In the genomic region with DNA sequence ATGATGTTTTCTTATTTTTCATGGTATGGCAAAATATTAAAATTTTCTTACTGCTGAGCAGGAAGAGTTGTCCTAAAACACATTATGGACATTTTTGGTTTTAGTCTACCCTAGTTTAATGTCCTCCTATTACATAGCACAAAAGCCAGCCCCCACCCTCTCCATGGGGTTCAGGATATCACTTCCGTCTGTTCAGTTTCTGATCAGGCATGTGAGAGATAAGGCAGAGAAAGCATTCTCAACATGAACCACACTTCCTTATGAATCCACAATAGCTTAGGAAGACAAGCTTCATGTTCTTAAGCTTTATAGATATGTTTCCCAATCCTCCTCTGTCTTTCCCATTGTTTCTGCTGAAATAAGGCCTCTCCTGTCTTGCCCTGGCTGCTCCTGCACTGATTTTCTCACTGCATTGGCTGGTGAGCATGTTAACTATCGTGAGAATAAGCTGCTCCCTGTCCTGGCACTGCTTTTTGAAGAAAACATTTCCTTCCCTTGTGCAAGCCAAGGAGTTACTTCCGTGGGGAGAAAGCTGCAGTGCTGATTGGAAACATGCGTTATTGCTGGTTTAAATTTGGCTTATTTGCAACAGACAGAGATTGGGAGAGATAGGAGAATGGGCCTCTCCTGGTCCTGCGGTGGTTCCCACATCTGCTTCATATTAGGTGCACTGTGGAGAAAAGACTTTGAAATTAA, we compare ENCODE assay signal across 15 cellular contexts.
DNase-seq lines count a peak whose midpoint lies in the region; ATAC-seq and TF ChIP-seq lines count a peak whose summit lies in the region.
"Had no signal": no experiment of that assay in that cellular context is flagged by ENCODE, and none has a peak within 500 bp of the region (broad histone marks: within the 10 kb centered on the region; RNA-seq: fewer than 3 reads in every experiment).

No MANE protein-coding gene starts in this region.

- DNase-seq in AG09309 (ENCODE audit: low read depth), result peak; percentile 39
- DNase-seq in hepatocyte (ENCODE audit: low spot score), result peak; percentile 26
- DNase-seq in HUDEP-2 (lab: John Stamatoyannopoulos, UW; ENCODE audit: unreplicated experiment in 76 of 76), result no peak
- no peak for DNase-seq in stimulated activated CD4-positive, alpha-beta T cell treated with anti-CD3 and anti-CD28 coated beads, Interleukin-4, amount 100 ng/mL, for 1 hour
- DNase-seq: activated CD4-positive, alpha-beta T cell treated with anti-CD3 and anti-CD28 coated beads for 36 hours; activated CD8-positive, alpha-beta memory T cell treated with anti-CD3 and anti-CD28 coated beads, Interleukin-2, amount 50 U/mL, for 4 hours; activated gamma-delta T cell treated with Interleukin-2 at 50 U/mL for 16 hours; Caco-2; lower lobe of right lung; SHP77 treated with DMSO at 0.1 percent for 48 hours had no signal

- no peaks in the 10 kb centered on the region for H3K9me3 ChIP-seq in endocrine pancreas (ENCODE audit: control insufficient read depth, low read length)
- no peaks in the 10 kb centered on the region for H3K9me3 ChIP-seq in hepatocyte (ENCODE audit: low read depth)
- H3K9me3 ChIP-seq: Caco-2, esophagus muscularis mucosa had no signal

- H3K4me2 ChIP-seq in hepatocyte, result peak overlapping the region; percentile 17

- H3K9me2 ChIP-seq in hepatocyte (replicated peaks; ENCODE audit: insufficient read depth), result no peaks in the 10 kb centered on the region

- H3K4me1 ChIP-seq in endocrine pancreas (ENCODE audit: control insufficient read depth, insufficient read depth, low read length) (peaks cover 7% of the 10 kb centered on the region), hepatocyte (ENCODE audit: insufficient read depth) (peaks cover 8% of the 10 kb centered on the region)
- H3K4me1 ChIP-seq: Caco-2, esophagus muscularis mucosa, lower lobe of right lung had no signal

- no peaks in the 10 kb centered on the region for H3K79me2 ChIP-seq in hepatocyte

- ATAC-seq in HG02678 (IDR thresholded peaks at IDR 0.05; ENCODE audit: unreplicated experiment) (no peak), HG03097 (IDR thresholded peaks at IDR 0.05; ENCODE audit: low FRiP score, unreplicated experiment) (no peak)
- ATAC-seq: activated CD4-positive, alpha-beta T cell treated with anti-CD3 and anti-CD28 coated beads for 36 hours; lower lobe of right lung had no signal

- H4K20me1 ChIP-seq in hepatocyte (ENCODE audit: insufficient read depth, poor library complexity, severe bottlenecking), result no peaks in the 10 kb centered on the region

- H3K4me3 ChIP-seq in AG09309 (ENCODE audit: control insufficient read depth, low read depth, low read length), result no peak overlapping the region
- H3K4me3 ChIP-seq in endocrine pancreas (ENCODE audit: control insufficient read depth, insufficient read depth, low read length), result peak overlapping the region; percentile 62
- H3K4me3 ChIP-seq in hepatocyte, result no peak overlapping the region
- H3K4me3 ChIP-seq: esophagus muscularis mucosa, lower lobe of right lung had no signal

- peak overlapping the region; percentile 36 for H2AFZ ChIP-seq in hepatocyte

- WGBS in hepatocyte (ENCODE audit: low lambda C conversion rate, missing lambda C conversion rate), result 50% methylated on average over 5 of the region's 5 CpGs

- H3K36me3 ChIP-seq in endocrine pancreas (ENCODE audit: control insufficient read depth, insufficient read depth, low read length), result no peaks in the 10 kb centered on the region
- H3K36me3 ChIP-seq in hepatocyte (replicated peaks; ENCODE audit: insufficient read depth, low read depth), result no peaks in the 10 kb centered on the region
- H3K36me3 ChIP-seq: esophagus muscularis mucosa, lower lobe of right lung had no signal

- H3K27me3 ChIP-seq in endocrine pancreas (ENCODE audit: control insufficient read depth, insufficient read depth, low read length), result no peaks in the 10 kb centered on the region
- H3K27me3 ChIP-seq in hepatocyte, result no peaks in the 10 kb centered on the region
- H3K27me3 ChIP-seq: esophagus muscularis mucosa had no signal

- TF ChIP-seq CTCF in AG09309 (IDR thresholded peaks at IDR 0.05; ENCODE audit: control insufficient read depth, insufficient read depth, low read depth, low read length, missing control alignments) (no peak), hepatocyte (IDR thresholded peaks at IDR 0.05; ENCODE audit: poor library complexity) (no peak)

- H3K9ac ChIP-seq in endocrine pancreas (ENCODE audit: control insufficient read depth, insufficient read depth, low read length), result no peak overlapping the region

- H3K27ac ChIP-seq in hepatocyte, result peak overlapping the region; percentile 74
- H3K27ac ChIP-seq: esophagus muscularis mucosa, lower lobe of right lung had no signal

TF ChIP-seq in PFSK-1, 5 proteins besides CTCF, POLR2A, EP300 and RAD21:
- TF ChIP-seq SIN3A (IDR thresholded peaks at IDR 0.05; ENCODE audit: borderline replicate concordance, insufficient read depth, low read length) (peak; percentile 31; the same call in 1 of the 2 replicates), FOXP2 (optimal IDR thresholded peaks at IDR 0.05; ENCODE audit: borderline replicate concordance, extremely low read depth, extremely low read length, insufficient read depth) (no peak), POLR2AphosphoS5 (IDR thresholded peaks at IDR 0.05; ENCODE audit: low read depth, low read length) (peak; percentile 76), TAF1 (IDR thresholded peaks at IDR 0.05; ENCODE audit: borderline replicate concordance, insufficient read depth, low read length) (no peak)
- TF ChIP-seq, protein P1, sequence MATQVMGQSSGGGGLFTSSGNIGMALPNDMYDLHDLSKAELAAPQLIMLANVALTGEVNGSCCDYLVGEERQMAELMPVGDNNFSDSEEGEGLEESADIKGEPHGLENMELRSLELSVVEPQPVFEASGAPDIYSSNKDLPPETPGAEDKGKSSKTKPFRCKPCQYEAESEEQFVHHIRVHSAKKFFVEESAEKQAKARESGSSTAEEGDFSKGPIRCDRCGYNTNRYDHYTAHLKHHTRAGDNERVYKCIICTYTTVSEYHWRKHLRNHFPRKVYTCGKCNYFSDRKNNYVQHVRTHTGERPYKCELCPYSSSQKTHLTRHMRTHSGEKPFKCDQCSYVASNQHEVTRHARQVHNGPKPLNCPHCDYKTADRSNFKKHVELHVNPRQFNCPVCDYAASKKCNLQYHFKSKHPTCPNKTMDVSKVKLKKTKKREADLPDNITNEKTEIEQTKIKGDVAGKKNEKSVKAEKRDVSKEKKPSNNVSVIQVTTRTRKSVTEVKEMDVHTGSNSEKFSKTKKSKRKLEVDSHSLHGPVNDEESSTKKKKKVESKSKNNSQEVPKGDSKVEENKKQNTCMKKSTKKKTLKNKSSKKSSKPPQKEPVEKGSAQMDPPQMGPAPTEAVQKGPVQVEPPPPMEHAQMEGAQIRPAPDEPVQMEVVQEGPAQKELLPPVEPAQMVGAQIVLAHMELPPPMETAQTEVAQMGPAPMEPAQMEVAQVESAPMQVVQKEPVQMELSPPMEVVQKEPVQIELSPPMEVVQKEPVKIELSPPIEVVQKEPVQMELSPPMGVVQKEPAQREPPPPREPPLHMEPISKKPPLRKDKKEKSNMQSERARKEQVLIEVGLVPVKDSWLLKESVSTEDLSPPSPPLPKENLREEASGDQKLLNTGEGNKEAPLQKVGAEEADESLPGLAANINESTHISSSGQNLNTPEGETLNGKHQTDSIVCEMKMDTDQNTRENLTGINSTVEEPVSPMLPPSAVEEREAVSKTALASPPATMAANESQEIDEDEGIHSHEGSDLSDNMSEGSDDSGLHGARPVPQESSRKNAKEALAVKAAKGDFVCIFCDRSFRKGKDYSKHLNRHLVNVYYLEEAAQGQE (IDR thresholded peaks at IDR 0.05; ENCODE audit: insufficient read depth in 1 of 2, low read depth in 2 of 2, low read length in 2 of 2), result peak in 1 of 2 experiments; percentile 64; a peak in 1 of 4 replicates

Comparison
In these comparisons a context has a peak if more than half of its experiments do, and no peak if none do; other contexts are left out.
1. DNase-seq: peak in AG09309 (single experiment) and hepatocyte (single experiment); none in HUDEP-2 (0 of 76) and stimulated activated CD4-positive, alpha-beta T cell treated with anti-CD3 and anti-CD28 coated beads, Interleukin-4, amount 100 ng/mL, for 1 hour (single experiment).